ENCODE assay signal across 26 cellular contexts in the genomic region with DNA sequence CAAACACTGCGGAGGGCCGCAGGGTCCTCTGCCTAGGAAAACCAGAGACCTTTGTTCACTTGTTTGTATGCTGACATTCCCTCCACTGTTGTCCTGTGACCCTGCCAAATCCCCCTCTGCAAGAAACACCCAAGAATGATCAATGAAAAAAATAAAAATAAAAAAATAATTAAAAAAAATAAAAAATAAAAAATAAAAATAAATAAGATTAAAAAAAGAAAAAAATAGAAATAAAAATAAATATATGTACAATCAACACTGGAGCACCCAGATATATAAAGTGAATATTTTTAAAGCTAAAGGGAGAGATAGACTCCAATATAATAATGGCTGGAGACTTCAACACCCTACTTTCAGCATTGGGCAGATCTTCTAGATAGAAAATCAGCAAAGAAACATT. TPM values are rescaled to one million over a fixed set of nuclear protein-coding genes. Genes with fewer than 3 reads are reported as not detected.
"Had no signal": no experiment of that assay in that cellular context is flagged by ENCODE, and none has a peak within 500 bp of the region (broad histone marks: within the 10 kb centered on the region; RNA-seq: fewer than 3 reads in every experiment).

No MANE protein-coding gene starts in this region.

- H3K27me3 Mint-ChIP-seq: progenitor cell of endocrine pancreas had no signal

- H3K27ac ChIP-seq: left ventricle myocardium inferior, ovary, right atrium auricular region, right lobe of liver, suprapubic skin, thoracic aorta, tibial artery, upper lobe of right lung had no signal

- H3K4me1 ChIP-seq: right atrium auricular region, right lobe of liver, suprapubic skin, tibial artery had no signal

- H3K36me3 Mint-ChIP-seq: immature natural killer cell; mesothelial cell of epicardium; naive thymus-derived CD4-positive, alpha-beta T cell; natural killer cell treated with Interleukin-12 subunit alpha and Interleukin-12 subunit beta and Interleukin-15 and Interleukin-18, amount 100 ng/mL, for 72 hours had no signal

- H3K36me3 ChIP-seq: left ventricle myocardium inferior, ovary, right atrium auricular region, right lobe of liver, suprapubic skin, thoracic aorta, tibial artery, upper lobe of right lung had no signal

- H3K9me3 Mint-ChIP-seq: immature natural killer cell; naive thymus-derived CD4-positive, alpha-beta T cell; natural killer cell treated with Interleukin-12 subunit alpha and Interleukin-12 subunit beta and Interleukin-15 and Interleukin-18, amount 100 ng/mL, for 72 hours; stimulated activated naive CD8-positive, alpha-beta T cell treated with anti-CD3 and anti-CD28 coated beads, Interleukin-15, Interleukin-2, amounts not matched to agents 100 ng/mL and 50 ng/mL, for 24 hours had no signal

- H3K4me3 Mint-ChIP-seq: immature natural killer cell; mesothelial cell of epicardium; naive thymus-derived CD4-positive, alpha-beta T cell; natural killer cell treated with Interleukin-12 subunit alpha and Interleukin-12 subunit beta and Interleukin-15 and Interleukin-18, amount 100 ng/mL, for 72 hours; stimulated activated naive CD8-positive, alpha-beta T cell treated with anti-CD3 and anti-CD28 coated beads, Interleukin-15, Interleukin-2, amounts not matched to agents 100 ng/mL and 50 ng/mL, for 24 hours had no signal

- FAIRE-seq: islet of Langerhans, urothelium cell line had no signal

- ATAC-seq: mucosa of descending colon; naive thymus-derived CD4-positive, alpha-beta T cell; natural killer cell treated with Interleukin-12 subunit alpha and Interleukin-12 subunit beta and Interleukin-15 and Interleukin-18, amount 100 ng/mL, for 72 hours; right lobe of liver; upper lobe of right lung had no signal

- DNase-seq: hypothalamus; immature natural killer cell; left ventricle myocardium inferior; mesendoderm; mucosa of descending colon; naive thymus-derived CD4-positive, alpha-beta T cell; ovary; right lobe of liver; stimulated activated CD4-positive, alpha-beta T cell treated with anti-CD3 and anti-CD28 coated beads, Interleukin-12 subunit alpha, Interleukin-12 subunit beta, amount 100 ng/mL, for 4 hours; stimulated activated CD4-positive, alpha-beta T cell treated with anti-CD3 and anti-CD28 coated beads, Interleukin-15, amount 100 ng/mL, for 24 hours; stimulated activated CD4-positive, alpha-beta T cell treated with anti-CD3 and anti-CD28 coated beads, Interleukin-2, amount 100 ng/mL, for 24 hours; stimulated activated CD4-positive, alpha-beta T cell treated with anti-CD3 and anti-CD28 coated beads, Interleukin-4, amount 100 ng/mL, for 1 hour; stimulated activated naive CD4-positive, alpha-beta T cell; tibial artery; trophoblast cell; upper lobe of right lung had no signal

- H3K9me3 ChIP-seq: mucosa of descending colon, ovary, right atrium auricular region, right lobe of liver, suprapubic skin, thoracic aorta, tibial artery, upper lobe of right lung had no signal

- H3K27ac Mint-ChIP-seq: mesothelial cell of epicardium; naive thymus-derived CD4-positive, alpha-beta T cell; natural killer cell treated with Interleukin-12 subunit alpha and Interleukin-12 subunit beta and Interleukin-15 and Interleukin-18, amount 100 ng/mL, for 72 hours; progenitor cell of endocrine pancreas; stimulated activated naive CD8-positive, alpha-beta T cell treated with anti-CD3 and anti-CD28 coated beads, Interleukin-15, Interleukin-2, amounts not matched to agents 100 ng/mL and 50 ng/mL, for 24 hours had no signal

- H3K4me1 Mint-ChIP-seq: immature natural killer cell, mesothelial cell of epicardium had no signal

- H3K4me3 ChIP-seq: left ventricle myocardium inferior, lung, mucosa of descending colon, ovary, right atrium auricular region, right lobe of liver, suprapubic skin, thoracic aorta, tibial artery, upper lobe of right lung had no signal

RNA-seq across cellular contexts. Expression of a gene that starts 23.8 kb away (rescaled TPM):
- polyA plus RNA-seq: naive thymus-derived CD4-positive, alpha-beta T cell had no signal
